Comparison of ENCODE assay signal across 8 cellular contexts in the genomic region with DNA sequence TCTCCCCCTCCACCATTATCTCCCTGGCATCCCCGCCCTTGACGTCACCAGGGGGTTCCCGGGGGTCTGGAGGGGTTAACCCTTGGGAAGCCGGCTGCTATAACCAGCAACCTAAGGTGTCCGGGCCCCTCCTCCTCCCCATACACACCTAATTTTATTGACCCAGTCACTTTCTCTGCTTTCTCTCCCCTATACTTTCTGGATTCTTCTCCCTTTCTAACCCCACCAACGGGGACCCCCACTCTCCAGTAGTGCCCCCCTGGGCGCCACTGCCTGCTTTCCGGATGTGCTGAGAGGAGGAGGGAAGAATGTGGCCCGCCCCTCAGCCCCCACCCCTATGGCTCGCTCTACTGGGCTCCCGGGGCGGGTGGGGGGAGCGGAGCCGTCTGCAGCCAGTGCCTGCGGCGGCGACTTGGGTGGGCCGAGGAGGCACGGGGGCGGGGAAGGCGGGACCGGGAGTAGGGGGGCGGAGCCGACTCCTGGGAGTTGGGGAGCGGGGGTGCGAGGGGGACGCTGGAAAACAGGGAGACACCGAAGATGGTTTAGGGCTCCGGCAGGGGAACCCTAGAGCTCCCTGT. TPM values are rescaled to one million over a fixed set of nuclear protein-coding genes. Genes with fewer than 3 reads are reported as not detected.
A peak's percentile ranks its signal among the peaks of the same experiment; 100 is the strongest.
DNase-seq lines count a peak whose midpoint lies in the region; ATAC-seq and TF ChIP-seq lines count a peak whose summit lies in the region.

No MANE protein-coding gene starts in this region.

- peak; percentile 44 for DNase-seq in activated T-cell treated with anti-CD3 and anti-CD28 coated beads, Interleukin-2, amount 50 U/mL, for 1 hour
- DNase-seq in activated T-cell treated with anti-CD3 and anti-CD28 coated beads for 4 hours (no peak), RPMI7951 (ENCODE audit: low read depth) (peak; percentile 61), chondrocyte (ENCODE audit: low spot score) (peak; percentile 90), left lung (peak; percentile 73 to 84), GM19238 (ENCODE audit: insufficient read length, low spot score) (no peak), NCI-H526 treated with DMSO at 0.1 percent for 48 hours (lab: John Stamatoyannopoulos, UW) (no peak)

- H3K4me1 Mint-ChIP-seq in chondrocyte (ENCODE audit: low read depth): peaks cover 45% of the 10 kb centered on the region
- H3K4me1 Mint-ChIP-seq in stimulated activated naive CD8-positive, alpha-beta T cell treated with anti-CD3 and anti-CD28 coated beads, Interleukin-15, Interleukin-2, amounts not matched to agents 100 ng/mL and 50 ng/mL, for 24 hours (ENCODE audit: low read depth): peaks cover 68% of the 10 kb centered on the region

- peak overlapping the region; percentile 95 for H3K4me3 Mint-ChIP-seq in chondrocyte (ENCODE audit: unreplicated experiment)
- H3K4me3 Mint-ChIP-seq in stimulated activated naive CD8-positive, alpha-beta T cell treated with anti-CD3 and anti-CD28 coated beads, Interleukin-15, Interleukin-2, amounts not matched to agents 100 ng/mL and 50 ng/mL, for 24 hours: peak overlapping the region; percentile 92

- no peaks in the 10 kb centered on the region for H3K9me3 ChIP-seq in left lung

- no peaks in the 10 kb centered on the region for H3K36me3 Mint-ChIP-seq in chondrocyte (ENCODE audit: low read depth)
- H3K36me3 Mint-ChIP-seq in stimulated activated naive CD8-positive, alpha-beta T cell treated with anti-CD3 and anti-CD28 coated beads, Interleukin-15, Interleukin-2, amounts not matched to agents 100 ng/mL and 50 ng/mL, for 24 hours (ENCODE audit: low read depth): no peaks in the 10 kb centered on the region

- no peaks in the 10 kb centered on the region for H3K36me3 ChIP-seq in left lung

- peaks cover 3 to 48% of the 10 kb centered on the region in 2 donors for H3K27me3 ChIP-seq in left lung

- peak overlapping the region; percentile 42 to 87 for H3K27ac ChIP-seq in left lung

- TF ChIP-seq CTCF in chondrocyte (IDR thresholded peaks at IDR 0.05) (no peak), left lung (IDR thresholded peaks at IDR 0.05) (no peak)

- peak overlapping the region; percentile 68 to 69 for H3K4me3 ChIP-seq in left lung

- no peaks in the 10 kb centered on the region for H3K27me3 Mint-ChIP-seq in chondrocyte (ENCODE audit: low read depth)
- no peaks in the 10 kb centered on the region for H3K27me3 Mint-ChIP-seq in stimulated activated naive CD8-positive, alpha-beta T cell treated with anti-CD3 and anti-CD28 coated beads, Interleukin-15, Interleukin-2, amounts not matched to agents 100 ng/mL and 50 ng/mL, for 24 hours

- peak; percentile 46 for ATAC-seq in left lung

- no peaks in the 10 kb centered on the region for H3K9me3 Mint-ChIP-seq in chondrocyte (ENCODE audit: low read depth)
- H3K9me3 Mint-ChIP-seq in stimulated activated naive CD8-positive, alpha-beta T cell treated with anti-CD3 and anti-CD28 coated beads, Interleukin-15, Interleukin-2, amounts not matched to agents 100 ng/mL and 50 ng/mL, for 24 hours: no peaks in the 10 kb centered on the region

- peak overlapping the region; percentile 54 for H3K27ac Mint-ChIP-seq in chondrocyte (ENCODE audit: unreplicated experiment)
- no peak overlapping the region for H3K27ac Mint-ChIP-seq in stimulated activated naive CD8-positive, alpha-beta T cell treated with anti-CD3 and anti-CD28 coated beads, Interleukin-15, Interleukin-2, amounts not matched to agents 100 ng/mL and 50 ng/mL, for 24 hours

- H3K4me1 ChIP-seq in left lung: peaks cover 6 to 45% of the 10 kb centered on the region in 2 donors

- intact Hi-C loops in left lung (cut with DNase I): no loop called here

RNA-seq across cellular contexts. Expression of a gene that starts 1.8 kb away (rescaled TPM):
- total RNA-seq in RPMI7951 (2014; rRNA removed; shearing (Covaris generic)): 0.49 and 0.60 TPM in 2 replicates
- 6.2 to 8.3 TPM (median 6.8 TPM) in 3 replicates for total RNA-seq in chondrocyte
- 1 to 10 TPM; 1.9 to 7.2 TPM for total RNA-seq in left lung

RNA-seq across cellular contexts. Expression of a gene that starts 6.3 kb away (rescaled TPM):
- total RNA-seq in RPMI7951 (2014; rRNA removed; shearing (Covaris generic)): 0.24 and 0.88 TPM in 2 replicates
- total RNA-seq in chondrocyte: 0.77 to 8.5 TPM (median 8.4 TPM) in 3 replicates
- total RNA-seq in left lung: under 1 TPM in 1 of 2 donors, not detected in 1; 0.52 TPM

RNA-seq across cellular contexts. Expression of a gene that starts 18.3 kb away (rescaled TPM):
- 0.20 TPM in 1 of 2 replicates, not detected in the other for total RNA-seq in RPMI7951 (2014; rRNA removed; shearing (Covaris generic))
- total RNA-seq in chondrocyte: 2.9 to 3.1 TPM in 2 of 3 replicates, not detected in the other
- total RNA-seq in left lung: 100 to 1,000 TPM in 1 of 2 donors, 10 to 100 TPM in 1; 24.2 to 125 TPM

RNA-seq across cellular contexts. Expression of a gene that starts 26.5 kb away (rescaled TPM):
- 79.7 and 94.8 TPM in 2 replicates for total RNA-seq in RPMI7951 (2014; rRNA removed; shearing (Covaris generic))
- 176 to 350 TPM (median 331 TPM) in 3 replicates for total RNA-seq in chondrocyte
- total RNA-seq in left lung: 100 to 1,000 TPM; 113 to 168 TPM

RNA-seq across cellular contexts. Expression of a gene that starts 26.8 kb away (rescaled TPM):
- not detected in 2 replicates for total RNA-seq in RPMI7951 (2014; rRNA removed; shearing (Covaris generic))
- total RNA-seq in chondrocyte: not detected in 3 replicates
- total RNA-seq in left lung: not detected

Comparison
In these comparisons a context has a peak if more than half of its experiments do, and no peak if none do; other contexts are left out.
1. DNase-seq: peak in activated T-cell treated with anti-CD3 and anti-CD28 coated beads, Interleukin-2, amount 50 U/mL, for 1 hour (single experiment), RPMI7951 (single experiment), chondrocyte (single experiment) and left lung (2 of 2); none in activated T-cell treated with anti-CD3 and anti-CD28 coated beads for 4 hours (single experiment), GM19238 (single experiment) and NCI-H526 treated with DMSO at 0.1 percent for 48 hours (single experiment).